1 cellular context compared by ENCODE assay signal in genomic region chr4:151485541-151486131, GRCh38.
TF ChIP-seq lines count a peak whose summit lies in the region.

No MANE protein-coding gene starts in this region.

TF ChIP-seq in SK-N-SH, 30 proteins besides CTCF, POLR2A, EP300 and RAD21 (continued from another document):
- TF ChIP-seq NFIC (IDR thresholded peaks at IDR 0.05; ENCODE audit: borderline replicate concordance), result peak; percentile 14; the same call in 1 of the 2 replicates
- 0 out of 2 replicates have a peak, but pooled peaks have one; percentile 13 for TF ChIP-seq TCF12 (IDR thresholded peaks at IDR 0.05)
